8 cellular contexts compared by ENCODE assay signal in genomic region chr16:71895679-71896385, GRCh38. TPM values are rescaled to one million over a fixed set of nuclear protein-coding genes. Genes with fewer than 3 reads are reported as not detected.
A peak's percentile ranks its signal among the peaks of the same experiment; 100 is the strongest.
DNase-seq lines count a peak whose midpoint lies in the region; ATAC-seq, FAIRE-seq and TF ChIP-seq lines count a peak whose summit lies in the region.

No MANE protein-coding gene starts in this region.

- peak; percentile 19 for FAIRE-seq in K562 (lab: Jason Lieb, UNC)
- no peak for FAIRE-seq in GM12892 (lab: Jason Lieb, UNC)

- H3K4me2 ChIP-seq in OCI-LY1 (ENCODE audit: low read length), result peak overlapping the region; percentile 92
- H3K4me2 ChIP-seq in K562 (ENCODE audit: insufficient read depth, low read length), result peak overlapping the region; percentile 93

- intact Hi-C loops in K562 (cut with micrococcal nuclease), result no loop called here

- CTCF ChIA-PET in K562 (lab: Yijun Ruan, JAX; ENCODE audit: low intra/inter-chr PET ratio), result no interaction called here

- H3K9me1 ChIP-seq in K562 (ENCODE audit: control insufficient read depth, insufficient read depth, low read length), result no peaks in the 10 kb centered on the region

- under 1% methylated on average over 43 of the region's 44 CpGs for WGBS in K562 (ENCODE audit: insufficient coverage, low coverage, missing lambda C conversion rate)

- peak overlapping the region; percentile 98 for H3K9ac ChIP-seq in OCI-LY1 (ENCODE audit: low read length)
- peak overlapping the region; percentile 95 to 99 for H3K9ac ChIP-seq in K562 (ENCODE audit: insufficient read depth in 1 of 2, low read depth in 2 of 2, low read length in 2 of 2)
- peak overlapping the region; percentile 98 to 99 (median 98) for H3K9ac ChIP-seq in skeletal muscle tissue (ENCODE audit: low read depth in 1 of 3, low read length in 3 of 3)

- DNase-seq in stimulated activated CD4-positive, alpha-beta T cell treated with anti-CD3 and anti-CD28 coated beads, Interleukin-15, amount 100 ng/mL, for 1 hour (ENCODE audit: low read depth in 1 of 2, low spot score in 1 of 2), result peak; percentile 17 to 27
- no peak for DNase-seq in stimulated activated CD4-positive, alpha-beta T cell treated with anti-CD3 and anti-CD28 coated beads, Interleukin-4, amount 100 ng/mL, for 24 hours
- peak; percentile 49 to 78 (median 67) for DNase-seq in K562 (ENCODE audit: extremely low read depth in 1 of 4, low spot score in 3 of 4)
- DNase-seq in iPS-NIHi11 (ENCODE audit: low spot score), result peak; percentile 37
- no peak for DNase-seq in GM12892 (ENCODE audit: insufficient read length)

- H2AFZ ChIP-seq in OCI-LY1 (ENCODE audit: low read length) (no peak overlapping the region), K562 (ENCODE audit: low read depth, low read length) (peak overlapping the region; percentile 93)

- H3K4me3 ChIP-seq in OCI-LY1 (ENCODE audit: low read depth, low read length, poor library complexity, severe bottlenecking) (peak overlapping the region; percentile 97), K562 (peak overlapping the region; percentile 92), skeletal muscle tissue (ENCODE audit: low read length in 3 of 3) (peak overlapping the region; percentile 90 to 96 (median 94))

- H3K27ac ChIP-seq in OCI-LY1 (ENCODE audit: low read depth, low read length, poor library complexity, severe bottlenecking) (peak overlapping the region; percentile 52), K562 (ENCODE audit: extremely low read depth, low read depth, low read length) (peak overlapping the region; percentile 88), skeletal muscle tissue (ENCODE audit: low read depth, low read length) (peak overlapping the region; percentile 100)

- ATAC-seq in HG02798 (IDR thresholded peaks at IDR 0.05; ENCODE audit: poor library complexity, unreplicated experiment), result peak; percentile 23
- peak; percentile 42 for ATAC-seq in K562

- no peaks in the 10 kb centered on the region for H3F3A ChIP-seq in OCI-LY1 (ENCODE audit: insufficient read depth, low read length)

- no peak for TF ChIP-seq EP300 in K562 (IDR thresholded peaks at IDR 0.05; ENCODE audit: low read length)

- TF ChIP-seq CTCF in OCI-LY1 (IDR thresholded peaks at IDR 0.05; ENCODE audit: low read length) (no peak), K562 (IDR thresholded peaks at IDR 0.05 in 2 of 3, conservative IDR thresholded peaks at IDR 0.05 in 1 of 3; ENCODE audit: insufficient read depth in 2 of 3, low read depth in 1 of 3, low read length in 3 of 3) (no peak)

- H3K4me1 ChIP-seq in OCI-LY1 (ENCODE audit: insufficient read depth, low read length, severe bottlenecking) (peaks cover 46% of the 10 kb centered on the region), K562 (replicated peaks in 1 of 2; ENCODE audit: control insufficient read depth in 2 of 2, insufficient read depth in 2 of 2, low read length in 2 of 2) (peaks cover 7 to 22% of the 10 kb centered on the region in 2 experiments; a peak in 4 of 5 replicates), skeletal muscle tissue (ENCODE audit: control insufficient read depth in 3 of 3, insufficient read depth in 3 of 3, low read length in 3 of 3) (peaks cover 13 to 24% (median 17%) of the 10 kb centered on the region in 3 donors)

- H4K20me1 ChIP-seq in OCI-LY1 (ENCODE audit: insufficient read depth, low read length) (no peaks in the 10 kb centered on the region), K562 (replicated peaks; ENCODE audit: control insufficient read depth, insufficient read depth, low read length) (peaks cover 3% of the 10 kb centered on the region; the same call in 1 of the 2 replicates)

- no peak for TF ChIP-seq RAD21 in K562 (CRISPR knock-in tag; conservative IDR thresholded peaks at IDR 0.05 in 1 of 2, IDR thresholded peaks at IDR 0.05 in 1 of 2)

- H3K27me3 ChIP-seq in OCI-LY1 (ENCODE audit: insufficient read depth, low read length) (no peaks in the 10 kb centered on the region), K562 (ENCODE audit: control insufficient read depth in 2 of 2, insufficient read depth in 2 of 2, low read length in 2 of 2) (no peaks in the 10 kb centered on the region), skeletal muscle tissue (ENCODE audit: control insufficient read depth in 3 of 3, insufficient read depth in 3 of 3, low read length in 3 of 3) (no peaks in the 10 kb centered on the region)

- TF ChIP-seq POLR2A in K562 (conservative IDR thresholded peaks at IDR 0.05), result no peak
- TF ChIP-seq POLR2A in GM12892 (IDR thresholded peaks at IDR 0.05; ENCODE audit: low read depth, low read length), result no peak

- H3K36me3 ChIP-seq in OCI-LY1 (ENCODE audit: insufficient read depth, low read length) (peaks cover 8% of the 10 kb centered on the region; the same call in 1 of the 2 replicates), K562 (ENCODE audit: control insufficient read depth, insufficient read depth, low read length) (peaks cover 12% of the 10 kb centered on the region; the same call in 1 of the 3 replicates), skeletal muscle tissue (ENCODE audit: control insufficient read depth in 3 of 3, insufficient read depth in 3 of 3, low read length in 3 of 3) (no peaks in the 10 kb centered on the region)

- H3K9me3 ChIP-seq in OCI-LY1 (ENCODE audit: low read length) (no peaks in the 10 kb centered on the region), K562 (replicated peaks; ENCODE audit: control insufficient read depth, insufficient read depth, low read depth, low read length) (no peaks in the 10 kb centered on the region), skeletal muscle tissue (ENCODE audit: control insufficient read depth in 3 of 3, low read length in 3 of 3) (no peaks in the 10 kb centered on the region)

- no peaks in the 10 kb centered on the region for H3K9me2 ChIP-seq in OCI-LY1 (ENCODE audit: low read depth, low read length)

- TSS peak; percentile 62 for BruUV-seq in K562 (replicated peaks; lab: Mats Ljungman, UMichigan)

- H3K79me2 ChIP-seq in OCI-LY1 (ENCODE audit: insufficient read depth, low read length) (peaks cover 54% of the 10 kb centered on the region), K562 (ENCODE audit: control insufficient read depth, insufficient read depth, low read length) (peaks cover 71% of the 10 kb centered on the region)

- POLR2A ChIA-PET in K562 (lab: Yijun Ruan, JAX), result interaction anchor here (0.6 to 1.6 kb wide), 11 partner anchors 7 to 584 kb away, joined by 3 to 5 read pairs (median 3); partner anchors contain the start of gene ZNF821

- in situ Hi-C loops in K562 (cut with MboI), result no loop called here

RNA-seq across cellular contexts. Expression of gene IST1, which starts 0.5 kb away (rescaled TPM):
- total RNA-seq in K562 (2011; cell fraction: chromatin; rRNA removed; ENCODE audit: low replicate concordance), result 321 and 402 TPM in 2 replicates
- 169 and 192 TPM in 2 replicates for total RNA-seq in K562 (2011; cell fraction: nucleolus; rRNA removed)
- total RNA-seq in K562 (2011; cell fraction: nucleoplasm; rRNA removed), result 213 and 226 TPM in 2 replicates
- 135 and 153 TPM in 2 replicates for total RNA-seq in K562 (2014; rRNA removed)
- 188 and 204 TPM in 2 replicates for total RNA-seq in K562 (2014; rRNA removed; fragmentation: Illumina TruSeq; extraction: Trizol)
- total RNA-seq in K562 (2015; rRNA removed; fragmentation: Illumina TruSeq; extraction: Trizol), result 153 and 168 TPM in 2 replicates
- total RNA-seq in K562 (2021), result 149 and 170 TPM in 2 replicates
- polyA plus RNA-seq in K562 (2011; rRNA removed), result 324 and 334 TPM in 2 replicates
- 165 and 213 TPM in 2 replicates for polyA plus RNA-seq in K562 (2011; cell fraction: cytosol; rRNA removed)
- 300 and 415 TPM in 2 replicates for polyA plus RNA-seq in K562 (2011; cell fraction: nucleus; rRNA removed)
- polyA plus RNA-seq in K562 (2012), result 129 and 162 TPM in 2 replicates
- polyA plus RNA-seq in K562 (2014; fragmentation: Illumina TruSeq; extraction: Trizol), result 188 and 218 TPM in 2 replicates
- polyA plus RNA-seq in K562 (2014; fragmentation: Nextera tagmentation; extraction: Ambion mirVana), result 100 to 1,000 TPM; 139 to 257 TPM
- 161 and 200 TPM in 2 replicates for polyA plus RNA-seq in K562 (2014; rRNA removed)
- polyA minus RNA-seq in K562 (2011; rRNA and poly(A)+ RNA removed), result 226 and 231 TPM in 2 replicates
- polyA minus RNA-seq in K562 (2011; cell fraction: cytosol; rRNA and poly(A)+ RNA removed), result 69.0 and 84.1 TPM in 2 replicates
- 62.7 and 172 TPM in 2 replicates for polyA minus RNA-seq in K562 (2011; cell fraction: nucleus; rRNA and poly(A)+ RNA removed)
- total RNA-seq in skeletal muscle tissue, result 114 TPM
- polyA plus RNA-seq in GM12892 (2012; ENCODE audit: missing spikeins), result 132 TPM

RNA-seq across cellular contexts. Expression of gene ZNF821, which starts 11.8 kb away (rescaled TPM):
- total RNA-seq in K562 (2011; cell fraction: chromatin; rRNA removed; ENCODE audit: low replicate concordance), result 5.8 and 6.2 TPM in 2 replicates
- 5.0 and 7.7 TPM in 2 replicates for total RNA-seq in K562 (2011; cell fraction: nucleolus; rRNA removed)
- total RNA-seq in K562 (2011; cell fraction: nucleoplasm; rRNA removed), result 4.9 and 6.8 TPM in 2 replicates
- 4.7 and 5.3 TPM in 2 replicates for total RNA-seq in K562 (2014; rRNA removed)
- 2.8 and 3.7 TPM in 2 replicates for total RNA-seq in K562 (2014; rRNA removed; fragmentation: Illumina TruSeq; extraction: Trizol)
- total RNA-seq in K562 (2015; rRNA removed; fragmentation: Illumina TruSeq; extraction: Trizol), result 3.7 and 3.9 TPM in 2 replicates
- 4.4 and 5.6 TPM in 2 replicates for total RNA-seq in K562 (2021)
- 3.0 and 4.2 TPM in 2 replicates for polyA plus RNA-seq in K562 (2011; rRNA removed)
- 4.1 and 4.9 TPM in 2 replicates for polyA plus RNA-seq in K562 (2011; cell fraction: cytosol; rRNA removed)
- 4.4 and 5.3 TPM in 2 replicates for polyA plus RNA-seq in K562 (2011; cell fraction: nucleus; rRNA removed)
- 3.4 and 4.2 TPM in 2 replicates for polyA plus RNA-seq in K562 (2012)
- polyA plus RNA-seq in K562 (2014; fragmentation: Illumina TruSeq; extraction: Trizol), result 3.6 and 4.2 TPM in 2 replicates
- polyA plus RNA-seq in K562 (2014; fragmentation: Nextera tagmentation; extraction: Ambion mirVana), result under 1 TPM; 0.38 to 0.51 TPM
- 3.1 and 7.7 TPM in 2 replicates for polyA plus RNA-seq in K562 (2014; rRNA removed)
- polyA minus RNA-seq in K562 (2011; rRNA and poly(A)+ RNA removed), result 3.6 and 4.8 TPM in 2 replicates
- polyA minus RNA-seq in K562 (2011; cell fraction: cytosol; rRNA and poly(A)+ RNA removed), result 1.8 and 6.9 TPM in 2 replicates
- polyA minus RNA-seq in K562 (2011; cell fraction: nucleus; rRNA and poly(A)+ RNA removed), result 2.8 and 5.0 TPM in 2 replicates
- 5.7 TPM for total RNA-seq in skeletal muscle tissue
- polyA plus RNA-seq in GM12892 (2012; ENCODE audit: missing spikeins), result 8.3 TPM

RNA-seq across cellular contexts. Expression of gene ATXN1L, which starts 50.1 kb away (rescaled TPM):
- 29.1 and 29.4 TPM in 2 replicates for total RNA-seq in K562 (2011; cell fraction: chromatin; rRNA removed; ENCODE audit: low replicate concordance)
- total RNA-seq in K562 (2011; cell fraction: nucleolus; rRNA removed), result 18.2 and 22.7 TPM in 2 replicates
- total RNA-seq in K562 (2011; cell fraction: nucleoplasm; rRNA removed), result 24.7 and 32.0 TPM in 2 replicates
- total RNA-seq in K562 (2014; rRNA removed) (5.4 and 5.7 TPM in 2 replicates), K562 (2014; rRNA removed; fragmentation: Illumina TruSeq; extraction: Trizol) (8.2 and 9.1 TPM in 2 replicates), K562 (2015; rRNA removed; fragmentation: Illumina TruSeq; extraction: Trizol) (8.9 and 9.3 TPM in 2 replicates), K562 (2021) (10.9 and 11.3 TPM in 2 replicates), skeletal muscle tissue (12.0 TPM)
- polyA plus RNA-seq in K562 (2011; rRNA removed) (10.2 and 10.5 TPM in 2 replicates), K562 (2014; fragmentation: Illumina TruSeq; extraction: Trizol) (9.0 and 9.7 TPM in 2 replicates), K562 (2014; fragmentation: Nextera tagmentation; extraction: Ambion mirVana) (1 to 10 TPM; 1.4 to 2.4 TPM), K562 (2014; rRNA removed) (8.3 and 10.6 TPM in 2 replicates)
- polyA plus RNA-seq in K562 (2011; cell fraction: cytosol; rRNA removed), result 7.4 and 10.1 TPM in 2 replicates
- 20.8 and 21.1 TPM in 2 replicates for polyA plus RNA-seq in K562 (2011; cell fraction: nucleus; rRNA removed)
- 6.4 and 8.2 TPM in 2 replicates for polyA plus RNA-seq in K562 (2012)
- polyA minus RNA-seq in K562 (2011; rRNA and poly(A)+ RNA removed), result 12.6 and 13.2 TPM in 2 replicates
- polyA minus RNA-seq in K562 (2011; cell fraction: cytosol; rRNA and poly(A)+ RNA removed), result 4.0 and 4.6 TPM in 2 replicates
- polyA minus RNA-seq in K562 (2011; cell fraction: nucleus; rRNA and poly(A)+ RNA removed), result 10.5 and 13.4 TPM in 2 replicates
- 9.0 TPM for polyA plus RNA-seq in GM12892 (2012; ENCODE audit: missing spikeins)

Comparison
In these comparisons a context has a peak if more than half of its experiments do, and no peak if none do; other contexts are left out.
1. DNase-seq: peak in stimulated activated CD4-positive, alpha-beta T cell treated with anti-CD3 and anti-CD28 coated beads, Interleukin-15, amount 100 ng/mL, for 1 hour (2 of 2), K562 (4 of 4) and iPS-NIHi11 (single experiment); none in stimulated activated CD4-positive, alpha-beta T cell treated with anti-CD3 and anti-CD28 coated beads, Interleukin-4, amount 100 ng/mL, for 24 hours (single experiment) and GM12892 (single experiment).
2. Peak in every context shown above with its lines, with median percentiles within 50 percentile points of each other: H3K27ac ChIP-seq, H3K4me3 ChIP-seq and H3K9ac ChIP-seq.